Comparison of ENCODE assay signal across 8 cellular contexts in the genomic region with DNA sequence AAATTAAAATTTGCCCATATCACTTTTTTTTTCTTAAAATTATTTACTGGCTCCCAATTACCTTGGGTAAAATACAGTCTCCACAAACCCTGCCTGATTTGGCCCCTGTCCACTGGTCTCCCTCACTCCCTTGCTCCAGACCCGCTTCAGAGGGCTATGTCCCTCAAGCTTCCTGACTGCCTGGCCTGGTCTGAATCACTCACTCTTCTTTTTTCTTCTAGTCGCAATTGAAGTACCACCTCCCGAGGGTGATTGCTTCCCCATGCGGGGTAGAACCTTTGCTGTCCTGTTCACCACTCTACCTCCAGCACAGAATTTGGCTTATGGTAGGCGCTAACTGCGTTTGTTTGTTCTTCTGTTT. TPM values are rescaled to one million over a fixed set of nuclear protein-coding genes. Genes with fewer than 3 reads are reported as not detected.
DNase-seq lines count a peak whose midpoint lies in the region; ATAC-seq and TF ChIP-seq lines count a peak whose summit lies in the region.

No MANE protein-coding gene starts in this region.

- no peaks in the 10 kb centered on the region for H3K27me3 ChIP-seq in BE2C

- H3K9me3 ChIP-seq in BE2C, result no peaks in the 10 kb centered on the region

- H3K27ac Mint-ChIP-seq in naive thymus-derived CD8-positive, alpha-beta T cell, result peak overlapping the region; percentile 97 to 99 (median 98)

- no peaks in the 10 kb centered on the region for H3K4me1 ChIP-seq in BE2C

- peak overlapping the region; percentile 94 for H3K4me3 ChIP-seq in BE2C (ENCODE audit: low read depth, low read length)
- H3K4me3 ChIP-seq in Jurkat, Clone E6-1 (ENCODE audit: low read length), result peak overlapping the region; percentile 69
- H3K4me3 ChIP-seq in coronary artery, result peak overlapping the region; percentile 90

- peaks cover 23 to 33% (median 27%) of the 10 kb centered on the region in 4 donors for H3K4me1 Mint-ChIP-seq in naive thymus-derived CD8-positive, alpha-beta T cell

- H3K4me3 Mint-ChIP-seq in naive thymus-derived CD8-positive, alpha-beta T cell, result peak overlapping the region; percentile 97 to 99 (median 98)

- no peak for ATAC-seq in naive thymus-derived CD8-positive, alpha-beta T cell
- no peak for ATAC-seq in activated CD4-positive, CD25-positive, alpha-beta regulatory T cell treated with anti-CD3 and anti-CD28 coated beads, Interleukin-2, amount 50 U/mL, for 24 hours

- POLR2A ChIA-PET in naive thymus-derived CD8-positive, alpha-beta T cell (lab: Charles Lee), result interaction anchor here (0.9 to 3.2 kb wide), 19 partner anchors 8 to 238 kb away, joined by 3 to 22 read pairs (median 5); a partner anchor contains a TSS

- no peak for TF ChIP-seq CTCF in BE2C (IDR thresholded peaks at IDR 0.05; ENCODE audit: low read depth, low read length)
- no peak for TF ChIP-seq CTCF in coronary artery (IDR thresholded peaks at IDR 0.05)

- H3K27me3 Mint-ChIP-seq in naive thymus-derived CD8-positive, alpha-beta T cell, result peaks cover 0 to 1% (median 0%) of the 10 kb centered on the region in 5 donors

- H3K9me3 Mint-ChIP-seq in naive thymus-derived CD8-positive, alpha-beta T cell, result peaks cover 0 to 10% (median 0%) of the 10 kb centered on the region in 9 donors

- H3K36me3 ChIP-seq in BE2C, result no peaks in the 10 kb centered on the region; the same call in 1 of the 2 replicates

- DNase-seq in BE2C (no peak), coronary artery (ENCODE audit: low spot score) (peak; percentile 69), germinal center (ENCODE audit: low spot score) (no peak), ureter (ENCODE audit: low spot score) (no peak)
- no peak for DNase-seq in Jurkat, Clone E6-1 (ENCODE audit: low read depth, low spot score)
- DNase-seq in naive thymus-derived CD8-positive, alpha-beta T cell, result peak in 1 of 10 donors; percentile 54
- no peak for DNase-seq in stimulated activated CD4-positive, alpha-beta T cell treated with anti-CD3 and anti-CD28 coated beads, Interleukin-4, amount 100 ng/mL, for 4 hours

- peak overlapping the region; percentile 93 to 98 for H3K27ac ChIP-seq in coronary artery

- H3K36me3 Mint-ChIP-seq in naive thymus-derived CD8-positive, alpha-beta T cell, result peaks cover 0 to 18% (median 10%) of the 10 kb centered on the region in 3 donors

RNA-seq across cellular contexts. Expression of a gene that starts 0.6 kb away (rescaled TPM):
- 30.5 TPM for polyA plus RNA-seq in BE2C (2012; ENCODE audit: insufficient read depth, insufficient read length, low read depth)
- 1.6 TPM for polyA plus RNA-seq in Jurkat, Clone E6-1 (2012; ENCODE audit: insufficient read depth, insufficient read length)
- total RNA-seq in naive thymus-derived CD8-positive, alpha-beta T cell, result 10 to 100 TPM; 30.1 to 33.5 TPM
- polyA plus RNA-seq in naive thymus-derived CD8-positive, alpha-beta T cell, result 10 to 100 TPM; 14.2 to 17.7 (median 15.5) TPM
- total RNA-seq in ureter, result 56.9 TPM

RNA-seq across cellular contexts. Expression of a gene that starts 11.4 kb away (rescaled TPM):
- 2.5 TPM for polyA plus RNA-seq in BE2C (2012; ENCODE audit: insufficient read depth, insufficient read length, low read depth)
- 1.7 TPM for polyA plus RNA-seq in Jurkat, Clone E6-1 (2012; ENCODE audit: insufficient read depth, insufficient read length)
- 1 to 10 TPM; 5.6 to 8.7 TPM for total RNA-seq in naive thymus-derived CD8-positive, alpha-beta T cell
- polyA plus RNA-seq in naive thymus-derived CD8-positive, alpha-beta T cell, result 1 to 10 TPM in 2 of 3 donors, under 1 TPM in 1; 0.85 to 2.4 (median 1.5) TPM
- 278 TPM for total RNA-seq in ureter

RNA-seq across cellular contexts. Expression of a gene that starts 20.2 kb away (rescaled TPM):
- polyA plus RNA-seq in BE2C (2012; ENCODE audit: insufficient read depth, insufficient read length, low read depth), result 2.8 TPM
- not detected for polyA plus RNA-seq in Jurkat, Clone E6-1 (2012; ENCODE audit: insufficient read depth, insufficient read length)
- total RNA-seq in naive thymus-derived CD8-positive, alpha-beta T cell, result 1 to 10 TPM in 1 of 2 experiments, under 1 TPM in 1; 0.91 to 1.2 TPM
- polyA plus RNA-seq in naive thymus-derived CD8-positive, alpha-beta T cell, result under 1 TPM in 2 of 3 donors, not detected in 1; 0.43 to 0.64 TPM
- total RNA-seq in ureter, result 7.1 TPM

RNA-seq across cellular contexts. Expression of a gene that starts 23.3 kb away (rescaled TPM):
- polyA plus RNA-seq in BE2C (2012; ENCODE audit: insufficient read depth, insufficient read length, low read depth), result 4.4 TPM
- polyA plus RNA-seq in Jurkat, Clone E6-1 (2012; ENCODE audit: insufficient read depth, insufficient read length), result not detected
- 10 to 100 TPM in 1 of 2 experiments, 1 to 10 TPM in 1; 8.5 to 10.3 TPM for total RNA-seq in naive thymus-derived CD8-positive, alpha-beta T cell
- under 1 TPM in 1 of 3 donors, not detected in 2; 0.11 TPM for polyA plus RNA-seq in naive thymus-derived CD8-positive, alpha-beta T cell
- 0.81 TPM for total RNA-seq in ureter

RNA-seq across cellular contexts. Expression of a gene that starts 41.9 kb away (rescaled TPM):
- polyA plus RNA-seq in BE2C (2012; ENCODE audit: insufficient read depth, insufficient read length, low read depth), result 56.4 TPM
- 93.5 TPM for polyA plus RNA-seq in Jurkat, Clone E6-1 (2012; ENCODE audit: insufficient read depth, insufficient read length)
- total RNA-seq in naive thymus-derived CD8-positive, alpha-beta T cell, result 10 to 100 TPM; 28.9 to 33.2 TPM
- 10 to 100 TPM; 75.6 to 81.6 (median 76.7) TPM for polyA plus RNA-seq in naive thymus-derived CD8-positive, alpha-beta T cell
- total RNA-seq in ureter, result 49.2 TPM

Comparison
In these comparisons a context has a peak if more than half of its experiments do, and no peak if none do; other contexts are left out.
1. RNA of a gene that starts 11.4 kb away (total RNA-seq): 278 TPM in ureter (single experiment); 5.6 to 8.7 TPM in naive thymus-derived CD8-positive, alpha-beta T cell; every median in the first group is over 10 times any median in the second.
2. Peak in every context shown above with its lines, with median percentiles within 50 percentile points of each other: H3K4me3 ChIP-seq.